ENCODE assay signal across 28 cellular contexts in genomic region chr3:75176886-75177285, GRCh38.
A peak's percentile ranks its signal among the peaks of the same experiment; 100 is the strongest.
DNase-seq lines count a peak whose midpoint lies in the region; ATAC-seq and TF ChIP-seq lines count a peak whose summit lies in the region.
"Had no signal": no experiment of that assay in that cellular context is flagged by ENCODE, and none has a peak within 500 bp of the region (broad histone marks: within the 10 kb centered on the region; RNA-seq: fewer than 3 reads in every experiment).

No MANE protein-coding gene starts in this region.

- TF ChIP-seq POLR2A in adrenal gland (IDR thresholded peaks at IDR 0.05) = no peak

- no peaks in the 10 kb centered on the region for H3K9me3 ChIP-seq in adrenal gland (replicated peaks in 1 of 3)
- H3K9me3 ChIP-seq: BE2C, heart left ventricle, SJCRH30 had no signal

- H3K4me3 ChIP-seq in AG10803 (ENCODE audit: low read length) (no peak overlapping the region), adrenal gland (no peak overlapping the region)
- H3K4me3 ChIP-seq: heart left ventricle, SJCRH30, skin epidermis had no signal

- no peaks in the 10 kb centered on the region for H3K27me3 ChIP-seq in adrenal gland
- H3K27me3 ChIP-seq: BE2C, SJCRH30 had no signal

- no peaks in the 10 kb centered on the region for H3K36me3 ChIP-seq in adrenal gland (replicated peaks in 1 of 2)
- H3K36me3 ChIP-seq: BE2C, heart left ventricle, SJCRH30 had no signal

- DNase-seq in AG10803 (ENCODE audit: low read depth) = peak; percentile 7
- DNase-seq in NCI-H69 (lab: John Stamatoyannopoulos, UW) = peak; percentile 48
- DNase-seq in effector CD8-positive, alpha-beta T cell (lab: John Stamatoyannopoulos, UW) = no peak
- DNase-seq in cerebellar cortex (ENCODE audit: low spot score) = no peak
- DNase-seq in RKO (ENCODE audit: low spot score) = no peak
- DNase-seq in adrenal gland = no peak
- DNase-seq: activated CD4-positive, alpha-beta T cell treated with anti-CD3 and anti-CD28 coated beads, Interleukin-2, amount 50 U/mL, for 48 hours; activated CD8-positive, alpha-beta memory T cell treated with anti-CD3 and anti-CD28 coated beads, Interleukin-2, amount 50 U/mL, for 48 hours; activated naive CD8-positive, alpha-beta T cell treated with anti-CD3 and anti-CD28 coated beads for 36 hours; BE2C; COR-L47; DMS79; erythroblast; H9; heart left ventricle; KG1; naive B cell; NCI-H1694 treated with DMSO at 0.1 percent for 48 hours; NCI-H2171; NCI-H510A treated with DMSO at 0.1 percent for 48 hours; NK-92 treated with Interleukin-12 subunit alpha and Interleukin-12 subunit beta, amount 100 ng/mL, for 24 hours; occipital lobe; SJCRH30; stimulated activated CD4-positive, alpha-beta T cell treated with anti-CD3 and anti-CD28 coated beads, Interleukin-2, amount 100 ng/mL, for 24 hours had no signal

- TF ChIP-seq CTCF in AG10803 (conservative IDR thresholded peaks at IDR 0.05; ENCODE audit: low read length) = no peak
- TF ChIP-seq CTCF in adrenal gland (IDR thresholded peaks at IDR 0.05) = no peak

- no peaks in the 10 kb centered on the region for H3K4me1 ChIP-seq in adrenal gland (replicated peaks in 1 of 2)
- H3K4me1 ChIP-seq: BE2C, heart left ventricle, SJCRH30 had no signal

- intact Hi-C loops in adrenal gland (cut with DNase I) = no loop called here

- no peak overlapping the region for H3K27ac ChIP-seq in adrenal gland
- H3K27ac ChIP-seq: heart left ventricle, SJCRH30, skin epidermis had no signal

- peak; percentile 59 for ATAC-seq in GM19025 (IDR thresholded peaks at IDR 0.05; ENCODE audit: low read depth, unreplicated experiment)
- ATAC-seq in HG02852 (IDR thresholded peaks at IDR 0.05; ENCODE audit: unreplicated experiment) = peak; percentile 34
- ATAC-seq: heart left ventricle, Panc1 had no signal

- WGBS in adrenal gland, 4 donors = 59 to 71% (median 60%) methylated on average over 3 of the region's 3 CpGs

Comparison
In these comparisons a context has a peak if more than half of its experiments do, and no peak if none do; other contexts are left out.
1. DNase-seq: peak in AG10803 (single experiment) and NCI-H69 (single experiment); none in effector CD8-positive, alpha-beta T cell (single experiment), cerebellar cortex (single experiment), RKO (single experiment) and adrenal gland (0 of 7).